In the genomic region with DNA sequence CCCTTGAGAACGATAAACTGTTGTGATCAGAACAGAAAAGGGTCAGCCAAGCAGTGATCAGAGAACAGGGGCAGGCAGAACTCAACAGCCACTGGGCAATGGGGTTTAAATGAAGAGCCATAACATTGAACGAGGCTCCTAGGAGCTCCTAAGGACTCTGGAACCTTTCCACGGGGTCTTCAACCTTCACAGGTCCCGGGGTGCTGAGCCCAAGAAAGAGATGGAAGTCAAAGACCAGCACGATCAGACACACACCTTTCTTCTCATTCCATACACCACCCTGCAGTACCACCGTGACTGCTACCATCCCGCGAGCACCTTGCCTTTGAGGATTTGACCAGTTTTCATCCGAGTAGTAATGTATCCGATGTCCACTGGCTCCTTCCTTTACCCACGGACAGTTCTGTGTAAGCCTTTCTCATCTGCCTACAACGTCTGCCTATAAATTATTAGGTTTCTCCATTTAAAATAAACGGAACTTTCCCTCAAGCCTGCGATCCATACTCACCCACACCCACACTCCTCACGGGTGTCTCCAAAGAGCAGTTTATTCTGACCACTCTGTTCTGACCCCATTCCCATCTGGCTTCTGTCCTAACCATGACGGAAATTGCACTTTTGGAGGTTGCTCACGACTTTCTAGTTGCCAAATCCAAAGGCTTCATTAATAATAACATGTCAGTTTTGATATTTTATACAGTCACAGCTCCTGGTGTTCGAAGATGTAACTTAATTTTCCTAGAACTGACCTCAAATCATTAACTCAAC, we compare ENCODE assay signal across 7 cellular contexts. TPM values are rescaled to one million over a fixed set of nuclear protein-coding genes. Genes with fewer than 3 reads are reported as not detected.
A peak's percentile ranks its signal among the peaks of the same experiment; 100 is the strongest.
DNase-seq lines count a peak whose midpoint lies in the region; ATAC-seq lines count a peak whose summit lies in the region.

No MANE protein-coding gene starts in this region.

- H3K27ac ChIP-seq in iPS-20b (ENCODE audit: low read length) (no peak overlapping the region), caudate nucleus (ENCODE audit: low read depth, low read length) (no peak overlapping the region), SJCRH30 (no peak overlapping the region)

- H3K9me3 Mint-ChIP-seq in stimulated activated naive CD8-positive, alpha-beta T cell treated with anti-CD3 and anti-CD28 coated beads, Interleukin-15, amount 100 ng/mL, for 72 hours: no peaks in the 10 kb centered on the region

- H3K4me1 ChIP-seq in adipocyte (ENCODE audit: control insufficient read depth, insufficient read depth, low read length) (peaks cover 13% of the 10 kb centered on the region), iPS-20b (ENCODE audit: insufficient read depth, low read length) (no peaks in the 10 kb centered on the region), SJCRH30 (peaks cover 2% of the 10 kb centered on the region; the same call in 1 of the 2 replicates)

- H3K4me1 Mint-ChIP-seq in stimulated activated naive CD8-positive, alpha-beta T cell treated with anti-CD3 and anti-CD28 coated beads, Interleukin-15, amount 100 ng/mL, for 72 hours: peaks cover 17% of the 10 kb centered on the region

- DNase-seq in adipocyte (ENCODE audit: low read depth) (no peak), caudate nucleus (lab: John Stamatoyannopoulos, UW) (no peak), SJCRH30 (no peak)
- DNase-seq in stimulated activated naive CD8-positive, alpha-beta T cell treated with anti-CD3 and anti-CD28 coated beads, Interleukin-15, amount 100 ng/mL, for 72 hours: no peak

- H3K4me3 Mint-ChIP-seq in stimulated activated naive CD8-positive, alpha-beta T cell treated with anti-CD3 and anti-CD28 coated beads, Interleukin-15, amount 100 ng/mL, for 72 hours: peak overlapping the region; percentile 27 to 84

- H3K4me3 ChIP-seq in adipocyte (ENCODE audit: low read length) (peak overlapping the region; percentile 79), iPS-20b (ENCODE audit: low read length) (peak overlapping the region; percentile 66), SJCRH30 (no peak overlapping the region; the same call in 1 of the 2 replicates)

- H3K9ac ChIP-seq in adipocyte (ENCODE audit: low read length) (peak overlapping the region; percentile 59), iPS-20b (ENCODE audit: low read depth, low read length) (peak overlapping the region; percentile 30; the same call in 1 of the 2 replicates)

- H3K36me3 ChIP-seq in adipocyte (ENCODE audit: control insufficient read depth, insufficient read depth, low read length, severe bottlenecking) (no peaks in the 10 kb centered on the region), iPS-20b (ENCODE audit: insufficient read depth, low read depth, low read length) (no peaks in the 10 kb centered on the region), SJCRH30 (no peaks in the 10 kb centered on the region)

- ATAC-seq in HG03354 (IDR thresholded peaks at IDR 0.05; ENCODE audit: poor library complexity, severe bottlenecking, unreplicated experiment): peak; percentile 3
- no peak for ATAC-seq in stimulated activated naive CD8-positive, alpha-beta T cell treated with anti-CD3 and anti-CD28 coated beads, Interleukin-15, amount 100 ng/mL, for 72 hours
- no peak for ATAC-seq in HG03025 (IDR thresholded peaks at IDR 0.05; ENCODE audit: low FRiP score, unreplicated experiment)

- peaks cover 61% of the 10 kb centered on the region for H3K27me3 Mint-ChIP-seq in stimulated activated naive CD8-positive, alpha-beta T cell treated with anti-CD3 and anti-CD28 coated beads, Interleukin-15, amount 100 ng/mL, for 72 hours

- H3K27me3 ChIP-seq in adipocyte (replicated peaks; ENCODE audit: control insufficient read depth, insufficient read depth, low read length): peaks cover 10% of the 10 kb centered on the region
- peaks cover 8% of the 10 kb centered on the region for H3K27me3 ChIP-seq in iPS-20b (ENCODE audit: insufficient read depth, low read length)
- peaks cover 8% of the 10 kb centered on the region for H3K27me3 ChIP-seq in SJCRH30

- H3K9me3 ChIP-seq in adipocyte (ENCODE audit: control insufficient read depth, low read length): no peaks in the 10 kb centered on the region
- no peaks in the 10 kb centered on the region for H3K9me3 ChIP-seq in iPS-20b (ENCODE audit: insufficient read depth, low read depth, low read length)
- no peaks in the 10 kb centered on the region for H3K9me3 ChIP-seq in SJCRH30 (replicated peaks)

- no peak overlapping the region for H3K27ac Mint-ChIP-seq in stimulated activated naive CD8-positive, alpha-beta T cell treated with anti-CD3 and anti-CD28 coated beads, Interleukin-15, amount 100 ng/mL, for 72 hours

RNA-seq across cellular contexts. Expression of a gene that starts 16.8 kb away (rescaled TPM):
- 5.0 and 5.1 TPM in 2 replicates for total RNA-seq in SJCRH30 (2014; rRNA removed; shearing (Covaris generic))
